24 cellular contexts compared by ENCODE assay signal in genomic region chr1:223202376-223202775, GRCh38.
"Had no signal": no experiment of that assay in that cellular context is flagged by ENCODE, and none has a peak within 500 bp of the region (broad histone marks: within the 10 kb centered on the region; RNA-seq: fewer than 3 reads in every experiment).

No MANE protein-coding gene starts in this region.

- H3K4me1 ChIP-seq: ascending aorta, body of pancreas had no signal

- DNase-seq: activated CD4-positive, alpha-beta memory T cell treated with anti-CD3 and anti-CD28 coated beads for 36 hours; activated CD4-positive, alpha-beta T cell treated with anti-CD3 and anti-CD28 coated beads for 48 hours; activated CD4-positive, CD25-positive, alpha-beta regulatory T cell treated with anti-CD3 and anti-CD28 coated beads, Interleukin-2, amount 50 U/mL, for 72 hours; activated CD8-positive, alpha-beta memory T cell treated with anti-CD3 and anti-CD28 coated beads for 24 hours; activated naive CD4-positive, alpha-beta T cell treated with anti-CD3 and anti-CD28 coated beads, Interleukin-2, amount 50 U/mL, for 16 hours; activated T-cell treated with anti-CD3 and anti-CD28 coated beads, Interleukin-2, amount 50 U/mL, for 48 hours; amniotic stem cell; central memory CD4-positive, alpha-beta T cell; KG1; NCI-H1092; NCI-H1930; NCI-H2107; NCI-H446; NCI-H524 treated with DMSO at 0.1 percent for 48 hours; NCI-H748 treated with DMSO at 0.1 percent for 48 hours; PC-9; SHP77 treated with DMSO at 0.1 percent for 48 hours; T-helper 9 cell had no signal

- H3K27ac ChIP-seq: ascending aorta, body of pancreas, PC-9 had no signal

- H3K36me3 Mint-ChIP-seq: activated CD4-positive, alpha-beta memory T cell treated with anti-CD3 and anti-CD28 coated beads for 36 hours; IgD-negative memory B cell; WTC11 had no signal

- H3K27ac Mint-ChIP-seq: activated CD4-positive, alpha-beta memory T cell treated with anti-CD3 and anti-CD28 coated beads for 36 hours; activated T-helper 2 cell treated with anti-CD3 and anti-CD28 coated beads, Interferon-gamma antibody, Interleukin-2, Interleukin-4, amounts not matched to agents 10 μg/mL and 5 μg/mL and 100 μg/mL, durations not matched to agents 14 hours and 24 hours and 36 hours; IgD-negative memory B cell; T-helper 1 cell treated with Interleukin-12 subunit alpha and Interleukin-12 subunit beta and Interleukin-4 antibody, amounts not matched to agents 30 μg/mL and 1 μg/mL, for 36 hours; WTC11 had no signal

- H3K4me3 Mint-ChIP-seq: activated CD4-positive, alpha-beta memory T cell treated with anti-CD3 and anti-CD28 coated beads for 36 hours; IgD-negative memory B cell; T-helper 1 cell treated with Interleukin-12 subunit alpha and Interleukin-12 subunit beta and Interleukin-4 antibody, amounts not matched to agents 30 μg/mL and 1 μg/mL, for 36 hours; WTC11 had no signal

- H3K27me3 ChIP-seq: ascending aorta, body of pancreas had no signal

- H3K9me3 ChIP-seq: ascending aorta, body of pancreas had no signal

- ATAC-seq: body of pancreas, WTC11 had no signal

- H3K36me3 ChIP-seq: ascending aorta had no signal

- H3K4me3 ChIP-seq: ascending aorta, body of pancreas, PC-9 had no signal

- H3K4me1 Mint-ChIP-seq: WTC11 had no signal
